Comparison of ENCODE assay signal across 8 cellular contexts in genomic region chr1:235127774-235128452, GRCh38. TPM values are rescaled to one million over a fixed set of nuclear protein-coding genes. Genes with fewer than 3 reads are reported as not detected.
A peak's percentile ranks its signal among the peaks of the same experiment; 100 is the strongest.
DNase-seq lines count a peak whose midpoint lies in the region; ATAC-seq and TF ChIP-seq lines count a peak whose summit lies in the region.

No MANE protein-coding gene starts in this region.

- no peak for TF ChIP-seq POLR2A in body of pancreas (IDR thresholded peaks at IDR 0.05)

- peaks cover 58% of the 10 kb centered on the region for H3K79me2 ChIP-seq in Loucy (ENCODE audit: insufficient read depth, low read length)

- H3K4me1 ChIP-seq in Loucy (ENCODE audit: insufficient read depth, low read length, poor library complexity, severe bottlenecking) (peaks cover 33% of the 10 kb centered on the region), body of pancreas (peaks cover 20% of the 10 kb centered on the region)

- DNase-seq in AG10803 (ENCODE audit: low read depth) (peak; percentile 5), body of pancreas (no peak), left colon (no peak), ecto neural progenitor cell (ENCODE audit: low spot score) (no peak)

- intact Hi-C loops in body of pancreas (cut with DNase I): no loop called here
- intact Hi-C loops in left colon (cut with DNase I, micrococcal nuclease): no loop called here

- no peaks in the 10 kb centered on the region for H3K9me2 ChIP-seq in Loucy (replicated peaks; ENCODE audit: low read depth, low read length)

- peaks cover 21% of the 10 kb centered on the region for H3K36me3 ChIP-seq in Loucy (ENCODE audit: insufficient read depth, low read length)
- no peaks in the 10 kb centered on the region for H3K36me3 ChIP-seq in body of pancreas (replicated peaks in 1 of 2; ENCODE audit: insufficient read depth in 1 of 2, low read depth in 2 of 2)

- H3F3A ChIP-seq in Loucy (ENCODE audit: low read depth): no peaks in the 10 kb centered on the region; the same call in 1 of the 2 replicates

- 0 to 1% methylated on average over 27 to 33 of the region's 33 CpGs for WGBS in body of pancreas, 2 donors

- H4K20me1 ChIP-seq in Loucy (ENCODE audit: insufficient read depth, low read length, poor library complexity, severe bottlenecking): peaks cover 52% of the 10 kb centered on the region

- peak overlapping the region; percentile 96 for H3K9ac ChIP-seq in Loucy (ENCODE audit: low read depth, low read length, poor library complexity, severe bottlenecking)

- no peaks in the 10 kb centered on the region for H3K9me3 ChIP-seq in Loucy (ENCODE audit: insufficient read depth, low read depth, low read length)
- H3K9me3 ChIP-seq in body of pancreas: no peaks in the 10 kb centered on the region

- H3K27me3 ChIP-seq in Loucy (ENCODE audit: insufficient read depth, low read length, poor library complexity, severe bottlenecking) (no peaks in the 10 kb centered on the region), body of pancreas (no peaks in the 10 kb centered on the region)

- ATAC-seq in body of pancreas (no peak), left colon (peak; percentile 24), GM21717 (IDR thresholded peaks at IDR 0.05; ENCODE audit: unreplicated experiment) (no peak), HG03439 (IDR thresholded peaks at IDR 0.05; ENCODE audit: unreplicated experiment) (no peak)

- H3K4me3 ChIP-seq in AG10803 (ENCODE audit: low read length) (peak overlapping the region; percentile 98), Loucy (ENCODE audit: low read length, poor library complexity, severe bottlenecking) (peak overlapping the region; percentile 97), body of pancreas (peak overlapping the region; percentile 81 to 88)

- peak overlapping the region; percentile 76 for H2AFZ ChIP-seq in Loucy (ENCODE audit: low read length)

- TF ChIP-seq CTCF in AG10803 (conservative IDR thresholded peaks at IDR 0.05; ENCODE audit: low read length): no peak
- no peak for TF ChIP-seq CTCF in Loucy (conservative IDR thresholded peaks at IDR 0.05; ENCODE audit: low read length)
- TF ChIP-seq CTCF in body of pancreas (IDR thresholded peaks at IDR 0.05): no peak

- H3K27ac ChIP-seq in body of pancreas (peak overlapping the region; percentile 55 to 92 (median 80)), temporal lobe (ENCODE audit: low read depth, low read length) (peak overlapping the region; percentile 82)

- H3K4me2 ChIP-seq in Loucy (ENCODE audit: low read depth, low read length, poor library complexity, severe bottlenecking): peak overlapping the region; percentile 97

RNA-seq across cellular contexts. Expression of gene TOMM20, which starts 0.7 kb away (rescaled TPM):
- total RNA-seq in body of pancreas (10 to 100 TPM; 54.7 to 75.2 TPM), left colon (100 to 1,000 TPM in 1 of 2 donors, 10 to 100 TPM in 1; 84.6 to 108 TPM), temporal lobe (169 TPM)

RNA-seq across cellular contexts. Expression of gene RBM34, which starts 33.1 kb away (rescaled TPM):
- total RNA-seq in body of pancreas (10 to 100 TPM; 13.2 to 26.2 TPM), left colon (10 to 100 TPM; 50.8 to 58.7 TPM), temporal lobe (44.5 TPM)
